In the genomic region with DNA sequence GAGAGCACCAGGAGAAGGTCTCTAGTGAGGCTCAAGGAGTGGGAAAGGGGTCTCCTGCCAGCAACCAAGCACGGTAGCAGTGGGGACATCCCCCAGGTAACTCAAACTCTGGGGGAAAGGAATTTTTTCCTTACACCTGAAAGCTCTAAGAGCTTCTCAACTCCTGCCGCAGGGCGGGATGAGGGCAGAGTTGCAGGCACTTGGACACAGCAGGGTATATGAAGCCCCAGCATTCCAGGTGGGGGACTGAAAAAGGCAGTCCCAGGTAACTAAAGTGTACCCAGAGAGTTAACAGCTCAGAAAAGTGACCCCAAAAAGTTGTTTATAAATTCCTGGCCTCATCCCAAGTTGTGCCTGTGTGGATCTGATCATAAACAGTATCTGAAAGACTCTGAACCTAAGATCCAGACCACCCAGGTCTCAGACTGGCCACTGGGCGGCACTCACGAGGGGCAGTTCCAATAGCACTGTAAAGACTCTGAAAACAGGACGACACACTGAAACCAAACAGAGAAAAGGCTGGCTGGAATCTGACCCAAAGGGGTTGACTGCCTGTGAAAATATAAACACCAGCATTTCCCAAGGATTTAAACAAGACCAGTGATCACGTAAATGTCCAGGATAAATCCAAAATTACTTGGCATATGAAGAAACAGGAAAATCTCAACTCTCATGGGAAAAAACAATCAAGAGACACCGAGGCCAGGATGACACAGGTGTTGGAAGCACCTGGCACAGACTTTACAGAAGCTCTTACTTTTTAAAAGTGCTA, we compare ENCODE assay signal across 8 cellular contexts. TPM values are rescaled to one million over a fixed set of nuclear protein-coding genes. Genes with fewer than 3 reads are reported as not detected.
DNase-seq lines count a peak whose midpoint lies in the region; ATAC-seq, FAIRE-seq and TF ChIP-seq lines count a peak whose summit lies in the region.

No MANE protein-coding gene starts in this region.

- WGBS in pancreas, 2 donors, result 36 to 39% methylated on average over 8 of the region's 8 CpGs

- peak; percentile 78 for TF ChIP-seq CTCF in foreskin fibroblast (IDR thresholded peaks at IDR 0.05; ENCODE audit: low read depth, low read length)
- TF ChIP-seq CTCF in pancreas (IDR thresholded peaks at IDR 0.05), result peak; percentile 50 to 65 (median 58)

- peak; percentile 75 for DNase-seq in ELR (ENCODE audit: low read depth)
- peak; percentile 78 for DNase-seq in LHCN-M2 (ENCODE audit: low read depth)
- peak; percentile 27 to 65 for DNase-seq in foreskin fibroblast
- DNase-seq in pancreas, result peak; percentile 40 to 78 (median 68)
- no peak for DNase-seq in mesenteric fat pad (ENCODE audit: low spot score)
- DNase-seq in activated effector memory CD4-positive, alpha-beta T cell treated with Interleukin-2 at 50 U/mL for 16 hours, result no peak

- H3K9me3 ChIP-seq in pancreas, result no peaks in the 10 kb centered on the region

- H3K4me3 ChIP-seq in foreskin fibroblast (ENCODE audit: low read depth in 1 of 2, low read length in 2 of 2) (no peak overlapping the region), pancreas (no peak overlapping the region)

- intact Hi-C loops in pancreas (cut with DNase I), result no loop called here

- no peaks in the 10 kb centered on the region for H3K4me1 ChIP-seq in pancreas

- no peaks in the 10 kb centered on the region for H3K36me3 ChIP-seq in pancreas

- FAIRE-seq in TTC549 (lab: Jason Lieb, UNC) (peak; percentile 59), pancreas (lab: Jason Lieb, UNC) (no peak)

- H3K27me3 ChIP-seq in pancreas, result no peaks in the 10 kb centered on the region

- H3K27ac ChIP-seq in pancreas, result no peak overlapping the region

- ATAC-seq in pancreas (peak; percentile 79 to 92 (median 88)), HG03045 (IDR thresholded peaks at IDR 0.05; ENCODE audit: unreplicated experiment) (no peak)

RNA-seq across cellular contexts. Expression of gene HSF2BP, which starts 47.5 kb away (rescaled TPM):
- total RNA-seq in LHCN-M2 (2014; rRNA removed), result 2.4 and 2.6 TPM in 2 replicates
- polyA plus RNA-seq in LHCN-M2 (2012), result 2.8 TPM
- under 1 TPM; 0.14 to 0.32 (median 0.24) TPM for total RNA-seq in pancreas
- under 1 TPM; 0.11 to 0.14 TPM for polyA plus RNA-seq in pancreas
- 0.26 TPM for total RNA-seq in mesenteric fat pad

RNA-seq across cellular contexts. Expression of gene RRP1B, which starts 47.6 kb away (rescaled TPM):
- total RNA-seq in LHCN-M2 (2014; rRNA removed) (36.8 and 37.4 TPM in 2 replicates), pancreas (10 to 100 TPM in 3 of 6 donors, 1 to 10 TPM in 3; 7.2 to 13.3 (median 9.7) TPM), mesenteric fat pad (24.3 TPM)
- 11.6 TPM for polyA plus RNA-seq in LHCN-M2 (2012)
- 1 to 10 TPM; 4.4 to 5.4 TPM for polyA plus RNA-seq in pancreas

Comparison
In these comparisons a context has a peak if more than half of its experiments do, and no peak if none do; other contexts are left out.
1. DNase-seq: peak in ELR (single experiment), LHCN-M2 (single experiment), foreskin fibroblast (2 of 2) and pancreas (6 of 6); none in mesenteric fat pad (single experiment) and activated effector memory CD4-positive, alpha-beta T cell treated with Interleukin-2 at 50 U/mL for 16 hours (single experiment).